In the genomic region with DNA sequence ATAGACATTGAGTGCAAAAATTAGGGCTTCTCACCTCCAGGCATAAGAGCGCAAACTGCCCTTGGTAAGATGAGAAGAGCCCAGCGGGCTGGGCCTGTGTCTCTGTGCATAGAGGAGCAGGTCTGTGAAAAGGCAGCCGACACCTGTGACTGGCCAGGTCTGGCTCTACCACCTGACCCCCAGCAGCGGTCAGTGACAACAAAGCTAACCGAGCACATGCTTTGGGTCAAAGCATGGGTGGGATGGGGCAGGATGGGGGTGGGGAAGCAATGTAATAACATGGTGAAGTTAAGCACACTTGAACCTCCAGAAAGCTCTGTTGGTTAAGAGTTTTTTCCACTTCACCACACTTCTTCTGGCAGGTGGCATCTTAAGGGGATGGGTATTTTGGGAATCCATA, we compare ENCODE assay signal across 22 cellular contexts.
"Had no signal": no experiment of that assay in that cellular context is flagged by ENCODE, and none has a peak within 500 bp of the region (broad histone marks: within the 10 kb centered on the region; RNA-seq: fewer than 3 reads in every experiment).

No MANE protein-coding gene starts in this region.

- H3K27ac ChIP-seq: esophagus squamous epithelium, foreskin keratinocyte, left ventricle myocardium inferior, lower lobe of right lung, neutrophil, stomach, thoracic aorta had no signal

- ATAC-seq: left cardiac atrium, sciatic nerve had no signal

- H3K9me3 ChIP-seq: esophagus squamous epithelium, left ventricle myocardium inferior, lower lobe of right lung, neutrophil, spleen, stomach, thoracic aorta had no signal

- H3K27me3 ChIP-seq: esophagus squamous epithelium, foreskin keratinocyte, neutrophil, spleen, stomach had no signal

- H3K4me3 ChIP-seq: esophagus squamous epithelium, left ventricle myocardium inferior, lower lobe of right lung, spleen, stomach, thoracic aorta had no signal

- DNase-seq: esophagus squamous epithelium; foreskin keratinocyte; kidney; left cardiac atrium; left ventricle myocardium inferior; lower lobe of right lung; posterior cingulate gyrus; spleen; stimulated activated CD4-positive, alpha-beta T cell treated with anti-CD3 and anti-CD28 coated beads, Interleukin-15, amount 100 ng/mL, for 24 hours; stimulated activated CD4-positive, alpha-beta T cell treated with anti-CD3 and anti-CD28 coated beads, Interleukin-1b, Interleukin-23, amount 100 ng/mL, for 48 hours; stimulated activated CD4-positive, alpha-beta T cell treated with anti-CD3 and anti-CD28 coated beads, Interleukin-4, amount 100 ng/mL, for 24 hours; stimulated activated naive CD4-positive, alpha-beta T cell; stomach; substantia nigra; trophoblast cell had no signal

- H3K36me3 ChIP-seq: esophagus squamous epithelium, left ventricle myocardium inferior, lower lobe of right lung, neutrophil, spleen, stomach, thoracic aorta had no signal

- H3K27ac Mint-ChIP-seq: dendritic cell treated with granulocyte-macrophage colony-stimulating factor and Interleukin-4, amounts not matched to agents 40 ng/mL and 50 ng/mL, for 4 days; memory B cell; mesothelial cell of epicardium had no signal

- H3K36me3 Mint-ChIP-seq: memory B cell had no signal

- H3K9me3 Mint-ChIP-seq: dendritic cell treated with granulocyte-macrophage colony-stimulating factor and Interleukin-4, amounts not matched to agents 40 ng/mL and 50 ng/mL, for 4 days; memory B cell had no signal

- H3K27me3 Mint-ChIP-seq: memory B cell had no signal

- FAIRE-seq: colon, kidney had no signal

- H3K4me3 Mint-ChIP-seq: dendritic cell treated with granulocyte-macrophage colony-stimulating factor and Interleukin-4, amounts not matched to agents 40 ng/mL and 50 ng/mL, for 4 days; memory B cell; mesothelial cell of epicardium had no signal
